21 cellular contexts compared by ENCODE assay signal in genomic region chr5:21918451-21918850, GRCh38.
"Had no signal": no experiment of that assay in that cellular context is flagged by ENCODE, and none has a peak within 500 bp of the region (broad histone marks: within the 10 kb centered on the region; RNA-seq: fewer than 3 reads in every experiment).

No MANE protein-coding gene starts in this region.

- H3K4me1 ChIP-seq: esophagus muscularis mucosa, gastroesophageal sphincter, left ventricle myocardium inferior, lower lobe of right lung, pancreas had no signal

- H3K36me3 Mint-ChIP-seq: memory B cell, naive B cell had no signal

- H3K27me3 Mint-ChIP-seq: memory B cell, naive B cell had no signal

- H2AFZ ChIP-seq: hepatocyte had no signal

- H3K36me3 ChIP-seq: esophagus muscularis mucosa, gastroesophageal sphincter, left ventricle myocardium inferior, lower lobe of right lung, pancreas had no signal

- ATAC-seq: gastroesophageal sphincter, left cardiac atrium, lower lobe of right lung, pancreas, right cardiac atrium had no signal

- H3K4me2 ChIP-seq: hepatocyte had no signal

- H3K4me1 Mint-ChIP-seq: nephron had no signal

- DNase-seq: effector CD4-positive, alpha-beta T cell; kidney; left cardiac atrium; left ventricle myocardium inferior; lower lobe of right lung; naive B cell; occipital lobe; pancreas; right cardiac atrium; small intestine; stimulated activated CD4-positive, alpha-beta T cell treated with anti-CD3 and anti-CD28 coated beads, Interleukin-12 subunit alpha, Interleukin-12 subunit beta, amount 100 ng/mL, for 4 hours; stimulated activated naive CD4-positive, alpha-beta T cell; trophoblast cell had no signal

- H3K27ac ChIP-seq: coronary artery, epithelial cell of prostate, esophagus muscularis mucosa, gastroesophageal sphincter, hepatocyte, left ventricle myocardium inferior, lower lobe of right lung, pancreas had no signal

- H3K9me3 Mint-ChIP-seq: memory B cell, naive B cell, nephron had no signal

- H3K27ac Mint-ChIP-seq: memory B cell, naive B cell, nephron, progenitor cell of endocrine pancreas had no signal

- H3K4me3 Mint-ChIP-seq: memory B cell, naive B cell, nephron had no signal

- H3K9me3 ChIP-seq: esophagus muscularis mucosa, gastroesophageal sphincter, left ventricle myocardium inferior, lower lobe of right lung, pancreas had no signal

- H3K27me3 ChIP-seq: esophagus muscularis mucosa, gastroesophageal sphincter, hepatocyte had no signal

- H3K79me2 ChIP-seq: hepatocyte had no signal

- H3K4me3 ChIP-seq: coronary artery, esophagus muscularis mucosa, gastroesophageal sphincter, hepatocyte, left ventricle myocardium inferior, lower lobe of right lung, pancreas had no signal
